Comparison of ENCODE assay signal across 8 cellular contexts in genomic region chr3:192130534-192131132, GRCh38.
DNase-seq lines count a peak whose midpoint lies in the region; ATAC-seq, FAIRE-seq and TF ChIP-seq lines count a peak whose summit lies in the region.

No MANE protein-coding gene starts in this region.

- no peak overlapping the region for H3K27ac Mint-ChIP-seq in CD4-positive, alpha-beta memory T cell

- H3K4me3 Mint-ChIP-seq in CD4-positive, alpha-beta memory T cell = no peak overlapping the region

- H3K4me1 Mint-ChIP-seq in CD4-positive, alpha-beta memory T cell = no peaks in the 10 kb centered on the region

- H3K36me3 Mint-ChIP-seq in CD4-positive, alpha-beta memory T cell = no peaks in the 10 kb centered on the region

- H3K4me3 ChIP-seq in WERI-Rb-1 (ENCODE audit: low read depth, low read length) (no peak overlapping the region), heart left ventricle (no peak overlapping the region)
- H3K4me3 ChIP-seq in CD4-positive, alpha-beta memory T cell (ENCODE audit: low read length in 2 of 2) = no peak overlapping the region

- TF ChIP-seq POLR2A in GM12892 (IDR thresholded peaks at IDR 0.05; ENCODE audit: low read depth, low read length) (no peak), heart left ventricle (IDR thresholded peaks at IDR 0.05) (no peak)

- 18 to 28% (median 26%) methylated on average over 4 of the region's 4 CpGs for WGBS in heart left ventricle, 4 donors

- DNase-seq in AML-193 (lab: John Stamatoyannopoulos, UW) = peak; percentile 20 to 54
- no peak for DNase-seq in GM12892 (ENCODE audit: insufficient read length)
- peak; percentile 26 for DNase-seq in MV-4-11 (lab: John Stamatoyannopoulos, UW)
- peak; percentile 44 for DNase-seq in WERI-Rb-1
- DNase-seq in heart left ventricle = peak in 4 of 5 donors; percentile 19 to 48 (median 43)
- DNase-seq in sciatic nerve (ENCODE audit: low spot score) = peak; percentile 69
- DNase-seq in CD4-positive, alpha-beta memory T cell = no peak

- H3K4me1 ChIP-seq in heart left ventricle = no peaks in the 10 kb centered on the region
- H3K4me1 ChIP-seq in CD4-positive, alpha-beta memory T cell (ENCODE audit: insufficient read depth, low read length) = no peaks in the 10 kb centered on the region

- H3K27ac ChIP-seq in WERI-Rb-1 (no peak overlapping the region), heart left ventricle (no peak overlapping the region)
- H3K27ac ChIP-seq in CD4-positive, alpha-beta memory T cell (ENCODE audit: low read depth, low read length) = no peak overlapping the region

- CTCF ChIA-PET in CD4-positive, alpha-beta memory T cell (lab: Charles Lee; ENCODE audit: partially characterized antibody) = no interaction called here

- no peaks in the 10 kb centered on the region for H3K27me3 Mint-ChIP-seq in CD4-positive, alpha-beta memory T cell

- H3K27me3 ChIP-seq in WERI-Rb-1 (ENCODE audit: insufficient read depth, low read depth, severe bottlenecking) (no peaks in the 10 kb centered on the region), heart left ventricle (no peaks in the 10 kb centered on the region)
- H3K27me3 ChIP-seq in CD4-positive, alpha-beta memory T cell (ENCODE audit: insufficient read depth, low read length) = no peaks in the 10 kb centered on the region

- H3K9me3 Mint-ChIP-seq in CD4-positive, alpha-beta memory T cell = peaks cover 0 to 10% (median 3%) of the 10 kb centered on the region in 8 donors

- POLR2A ChIA-PET in CD4-positive, alpha-beta memory T cell (lab: Charles Lee; ENCODE audit: partially characterized antibody) = no interaction called here

- FAIRE-seq in GM12892 (lab: Jason Lieb, UNC) = peak; percentile 90

- intact Hi-C loops in heart left ventricle (cut with DNase I) (loop anchor here in 9 of 10 donors (1.0 to 10.0 kb wide), 6 partner anchors 54 to 314 kb away; no protein-coding TSS in a partner anchor), sciatic nerve (cut with DNase I) (no loop called here)
- intact Hi-C loops in CD4-positive, alpha-beta memory T cell (cut with micrococcal nuclease) = no loop called here

- TF ChIP-seq CTCF in WERI-Rb-1 (IDR thresholded peaks at IDR 0.05; ENCODE audit: low read depth, low read length) (peak; percentile 64), heart left ventricle (IDR thresholded peaks at IDR 0.05) (peak; percentile 64 to 83 (median 74))

- H3K36me3 ChIP-seq in WERI-Rb-1 = no peaks in the 10 kb centered on the region
- H3K36me3 ChIP-seq in heart left ventricle = no peaks in the 10 kb centered on the region
- H3K36me3 ChIP-seq in CD4-positive, alpha-beta memory T cell (ENCODE audit: insufficient read depth, low read length) = no peaks in the 10 kb centered on the region

- ATAC-seq in HG02623 (IDR thresholded peaks at IDR 0.05; ENCODE audit: unreplicated experiment) (peak; percentile 76), heart left ventricle (peak in 3 of 4 donors; percentile 77 to 87 (median 81)), sciatic nerve (peak; percentile 86)

- H3K9me3 ChIP-seq in WERI-Rb-1 (ENCODE audit: severe bottlenecking) (no peaks in the 10 kb centered on the region), heart left ventricle (no peaks in the 10 kb centered on the region)
- H3K9me3 ChIP-seq in CD4-positive, alpha-beta memory T cell (ENCODE audit: control insufficient read depth in 1 of 2, low read length in 2 of 2) = no peaks in the 10 kb centered on the region

Comparison
In these comparisons a context has a peak if more than half of its experiments do, and no peak if none do; other contexts are left out.
1. DNase-seq: peak in AML-193 (2 of 2), MV-4-11 (single experiment), WERI-Rb-1 (single experiment), heart left ventricle (4 of 5) and sciatic nerve (single experiment); none in GM12892 (single experiment) and CD4-positive, alpha-beta memory T cell (0 of 5).
2. intact Hi-C loops: an anchor here in heart left ventricle (1.0 to 10.0 kb wide); none called in sciatic nerve and CD4-positive, alpha-beta memory T cell.
3. Peak in every context shown above with its lines, with median percentiles within 50 percentile points of each other: ATAC-seq.